Comparison of ENCODE assay signal across 10 cellular contexts in genomic region chr12:80709811-80710726, GRCh38. TPM values are rescaled to one million over a fixed set of nuclear protein-coding genes. Genes with fewer than 3 reads are reported as not detected.
A peak's percentile ranks its signal among the peaks of the same experiment; 100 is the strongest.
DNase-seq lines count a peak whose midpoint lies in the region; ATAC-seq and TF ChIP-seq lines count a peak whose summit lies in the region.
"Had no signal": no experiment of that assay in that cellular context is flagged by ENCODE, and none has a peak within 500 bp of the region (broad histone marks: within the 10 kb centered on the region; RNA-seq: fewer than 3 reads in every experiment).

No MANE protein-coding gene starts in this region.

- H4K20me1 ChIP-seq in neural progenitor cell (ENCODE audit: low read depth), result no peaks in the 10 kb centered on the region

- peaks cover 34% of the 10 kb centered on the region for H3K27me3 Mint-ChIP-seq in neural progenitor cell (ENCODE audit: insufficient read depth, low read depth)

- DNase-seq in neural progenitor cell (ENCODE audit: low spot score) (peak; percentile 75), transverse colon (no peak), SKM-1 treated with dmso at 0.1 percent for 144 hours (lab: John Stamatoyannopoulos, UW; ENCODE audit: unreplicated experiment) (no peak), ovary (no peak)
- no peak for DNase-seq in stimulated activated CD4-positive, alpha-beta T cell treated with anti-CD3 and anti-CD28 coated beads, Interleukin-1b, Interleukin-23, amount 100 ng/mL, for 48 hours
- DNase-seq: activated T-cell treated with anti-CD3 and anti-CD28 coated beads, Interleukin-2, amount 50 U/mL, for 1 hour had no signal

- no peaks in the 10 kb centered on the region for H3K9me3 ChIP-seq in neural progenitor cell (ENCODE audit: low read depth)
- H3K9me3 ChIP-seq in transverse colon, result no peaks in the 10 kb centered on the region
- H3K9me3 ChIP-seq in ovary, result peaks cover 0 to 4% of the 10 kb centered on the region in 2 donors

- peaks cover 4% of the 10 kb centered on the region for H3K36me3 Mint-ChIP-seq in neural progenitor cell

- no peaks in the 10 kb centered on the region for H3K36me3 ChIP-seq in neural progenitor cell
- H3K36me3 ChIP-seq in transverse colon, result no peaks in the 10 kb centered on the region
- no peaks in the 10 kb centered on the region for H3K36me3 ChIP-seq in ovary

- H2AFZ ChIP-seq in neural progenitor cell (replicated peaks), result peak overlapping the region; percentile 38

- TF ChIP-seq EP300 in transverse colon (IDR thresholded peaks at IDR 0.05; ENCODE audit: low read depth) (no peak), ovary (IDR thresholded peaks at IDR 0.05) (no peak)

- peaks cover 32% of the 10 kb centered on the region for H3F3A ChIP-seq in neural progenitor cell (ENCODE audit: low read depth)

- intact Hi-C loops in transverse colon (cut with DNase I; ENCODE audit: low total_unique reads) (no loop called here), ovary (cut with DNase I) (no loop called here)

- ATAC-seq in GM18873 (IDR thresholded peaks at IDR 0.05; ENCODE audit: low FRiP score, unreplicated experiment) (peak; percentile 61), HG02938 (IDR thresholded peaks at IDR 0.05; ENCODE audit: unreplicated experiment) (peak; percentile 45)

- H3K4me3 Mint-ChIP-seq in neural progenitor cell, result no peak overlapping the region

- in situ Hi-C loops in transverse colon (cut with MboI; ENCODE audit: low pct_ligation_motif_present in 1 of 4, low pct_unique_long_range_greater_than_20kb in 1 of 4, low sequenced_read_pairs in 3 of 4), result no loop called here

- H3K27me3 ChIP-seq in neural progenitor cell (peaks cover 98% of the 10 kb centered on the region), transverse colon (peaks cover 67% of the 10 kb centered on the region), ovary (no peaks in the 10 kb centered on the region)

- H3K27ac Mint-ChIP-seq in neural progenitor cell, result no peak overlapping the region

- H3K4me3 ChIP-seq in neural progenitor cell, result no peak overlapping the region
- no peak overlapping the region for H3K4me3 ChIP-seq in transverse colon
- no peak overlapping the region for H3K4me3 ChIP-seq in ovary

- no peak overlapping the region for H3K9ac ChIP-seq in neural progenitor cell

- peak overlapping the region; percentile 74 for H3K27ac ChIP-seq in VCaP
- H3K27ac ChIP-seq in neural progenitor cell, result no peak overlapping the region
- H3K27ac ChIP-seq in transverse colon, result no peak overlapping the region
- no peak overlapping the region for H3K27ac ChIP-seq in ovary

- no peaks in the 10 kb centered on the region for H3K79me2 ChIP-seq in neural progenitor cell (ENCODE audit: low read depth)

- TF ChIP-seq CTCF in VCaP (conservative IDR thresholded peaks at IDR 0.05) (peak; percentile 22; the same call in 1 of the 2 replicates), neural progenitor cell (IDR thresholded peaks at IDR 0.05) (peak; percentile 89), transverse colon (IDR thresholded peaks at IDR 0.05) (peak in 2 of 5 experiments; percentile 10 to 18), ovary (IDR thresholded peaks at IDR 0.05) (no peak)

- H3K4me2 ChIP-seq in neural progenitor cell, result peak overlapping the region; percentile 35

- TF ChIP-seq POLR2A in transverse colon (IDR thresholded peaks at IDR 0.05), result no peak
- TF ChIP-seq POLR2A in ovary (IDR thresholded peaks at IDR 0.05), result no peak

- H3K4me1 ChIP-seq in neural progenitor cell (peaks cover 28% of the 10 kb centered on the region), transverse colon (no peaks in the 10 kb centered on the region), ovary (ENCODE audit: insufficient read depth) (no peaks in the 10 kb centered on the region)

- H3K9me3 Mint-ChIP-seq in neural progenitor cell, result peaks cover 3% of the 10 kb centered on the region

- WGBS in transverse colon (ENCODE audit: low coverage in 1 of 2), 2 donors, result 55 to 56% methylated on average over 6 to 20 of the region's 20 CpGs
- 77 to 82% (median 78%) methylated on average over 20 of the region's 20 CpGs for WGBS in ovary, 3 donors

- H3K4me1 Mint-ChIP-seq in neural progenitor cell, result peaks cover 28% of the 10 kb centered on the region

RNA-seq across cellular contexts. Expression of gene MYF6, which starts 2.6 kb away (rescaled TPM):
- total RNA-seq in neural progenitor cell (ENCODE audit: low replicate concordance), result 0.43 and 0.97 TPM in 2 replicates
- under 1 TPM in 1 of 4 donors, not detected in 3; 0.27 TPM for total RNA-seq in transverse colon
- not detected for total RNA-seq in ovary
- not detected for polyA plus RNA-seq in ovary
- total RNA-seq: HT1080 had no signal

RNA-seq across cellular contexts. Expression of gene MYF5, which starts 6.6 kb away (rescaled TPM):
- not detected in 2 replicates for total RNA-seq in neural progenitor cell (ENCODE audit: low replicate concordance)
- not detected for total RNA-seq in transverse colon
- not detected for total RNA-seq in ovary
- polyA plus RNA-seq in ovary, result not detected
- total RNA-seq: HT1080 had no signal

Comparison
In these comparisons a context has a peak if more than half of its experiments do, and no peak if none do; other contexts are left out.
1. CTCF ChIP-seq: peak in VCaP (single experiment) and neural progenitor cell (single experiment); none in ovary (0 of 3).